Comparison of ENCODE assay signal across 24 cellular contexts in genomic region chr16:88749358-88749757, GRCh38. TPM values are rescaled to one million over a fixed set of nuclear protein-coding genes. Genes with fewer than 3 reads are reported as not detected.
A peak's percentile ranks its signal among the peaks of the same experiment; 100 is the strongest.
DNase-seq lines count a peak whose midpoint lies in the region; ATAC-seq, FAIRE-seq and TF ChIP-seq lines count a peak whose summit lies in the region.
"Had no signal": no experiment of that assay in that cellular context is flagged by ENCODE, and none has a peak within 500 bp of the region (broad histone marks: within the 10 kb centered on the region; RNA-seq: fewer than 3 reads in every experiment).

No MANE protein-coding gene starts in this region.

- TF ChIP-seq CTCF in K562 (IDR thresholded peaks at IDR 0.05 in 2 of 3, conservative IDR thresholded peaks at IDR 0.05 in 1 of 3; ENCODE audit: insufficient read depth in 2 of 3, low read depth in 1 of 3, low read length in 3 of 3), result no peak
- TF ChIP-seq CTCF in sigmoid colon (IDR thresholded peaks at IDR 0.05), result no peak

- intact Hi-C loops in K562 (cut with micrococcal nuclease), result no loop called here
- intact Hi-C loops in sigmoid colon (cut with DNase I), result loop anchor here (10.0 kb wide), 1 partner anchor 465 kb away; the partner anchor contains the start of gene ZNF778

- H3K9ac ChIP-seq in BLaER1 (no peak overlapping the region), K562 (ENCODE audit: insufficient read depth in 1 of 2, low read depth in 2 of 2, low read length in 2 of 2) (no peak overlapping the region), neuronal stem cell (ENCODE audit: low read depth, low read length, poor library complexity) (no peak overlapping the region)

- peak overlapping the region; percentile 96 for H2AK5ac ChIP-seq in neuronal stem cell (ENCODE audit: low read depth, low read length)

- H2BK15ac ChIP-seq in neuronal stem cell (ENCODE audit: low read length), result peak overlapping the region; percentile 75

- peaks cover 6% of the 10 kb centered on the region for H3K9me1 ChIP-seq in K562 (ENCODE audit: control insufficient read depth, insufficient read depth, low read length)

- peaks cover 3% of the 10 kb centered on the region for H3K79me1 ChIP-seq in neuronal stem cell (ENCODE audit: low read depth, low read length)

- 97% methylated on average over 26 of the region's 26 CpGs for WGBS in K562 (ENCODE audit: insufficient coverage, low coverage, missing lambda C conversion rate)
- WGBS in neuronal stem cell (ENCODE audit: extremely low coverage in 2 of 2, insufficient read length in 2 of 2, insufficient replicate concordance in 1 of 2), 2 donors, result no CpG with 5 or more reads among the region's 26 CpGs
- WGBS in sigmoid colon, 2 donors, result 94 to 96% methylated on average over 26 of the region's 26 CpGs

- no peaks in the 10 kb centered on the region for H3K9me3 Mint-ChIP-seq in activated naive CD8-positive, alpha-beta T cell treated with anti-CD3 and anti-CD28 coated beads, Interleukin-2, amount 10 ng/mL, durations not matched to agents 7 days and 5 days
- H3K9me3 Mint-ChIP-seq in activated naive CD8-positive, alpha-beta T cell treated with anti-CD3 and anti-CD28 coated beads for 36 hours, result no peaks in the 10 kb centered on the region
- no peaks in the 10 kb centered on the region for H3K9me3 Mint-ChIP-seq in activated T-cell treated with anti-CD3 and anti-CD28 coated beads, Interleukin-2, amount 50 U/mL, for 24 hours
- H3K9me3 Mint-ChIP-seq: CD4-positive, alpha-beta memory T cell; CD4-positive, CD25-positive, alpha-beta regulatory T cell; CD8-positive, alpha-beta memory T cell had no signal

- H3K4me2 ChIP-seq in BLaER1 (0 out of 2 replicates have a peak overlapping the region, but pooled peaks have one; percentile 5), K562 (ENCODE audit: insufficient read depth, low read length) (no peak overlapping the region), neuronal stem cell (ENCODE audit: insufficient read depth, low read length, poor library complexity, severe bottlenecking) (no peak overlapping the region)
- H3K4me2 ChIP-seq: A549 had no signal

- peak overlapping the region; percentile 93 for H3K23ac ChIP-seq in neuronal stem cell (ENCODE audit: low read depth, low read length, poor library complexity)

- no peak overlapping the region for H4K8ac ChIP-seq in neuronal stem cell (ENCODE audit: low read depth, low read length)

- peaks cover 4% of the 10 kb centered on the region for H3K36me3 Mint-ChIP-seq in activated naive CD8-positive, alpha-beta T cell treated with anti-CD3 and anti-CD28 coated beads, Interleukin-2, amount 10 ng/mL, durations not matched to agents 7 days and 5 days
- H3K36me3 Mint-ChIP-seq in activated naive CD8-positive, alpha-beta T cell treated with anti-CD3 and anti-CD28 coated beads for 36 hours, result no peaks in the 10 kb centered on the region
- peaks cover 29% of the 10 kb centered on the region for H3K36me3 Mint-ChIP-seq in activated T-cell treated with anti-CD3 and anti-CD28 coated beads, Interleukin-2, amount 50 U/mL, for 24 hours (ENCODE audit: low read depth)
- H3K36me3 Mint-ChIP-seq: CD4-positive, CD25-positive, alpha-beta regulatory T cell had no signal

- TF ChIP-seq RAD21 in K562 (CRISPR knock-in tag; conservative IDR thresholded peaks at IDR 0.05 in 1 of 2, IDR thresholded peaks at IDR 0.05 in 1 of 2), result no peak

- no peak for FAIRE-seq in K562 (lab: Jason Lieb, UNC)
- FAIRE-seq: A549, D721Med, G401.6, GM12891, GM19239 had no signal

- no peaks in the 10 kb centered on the region for H3K27me3 Mint-ChIP-seq in activated naive CD8-positive, alpha-beta T cell treated with anti-CD3 and anti-CD28 coated beads, Interleukin-2, amount 10 ng/mL, durations not matched to agents 7 days and 5 days
- H3K27me3 Mint-ChIP-seq in activated naive CD8-positive, alpha-beta T cell treated with anti-CD3 and anti-CD28 coated beads for 36 hours, result no peaks in the 10 kb centered on the region
- no peaks in the 10 kb centered on the region for H3K27me3 Mint-ChIP-seq in activated T-cell treated with anti-CD3 and anti-CD28 coated beads, Interleukin-2, amount 50 U/mL, for 24 hours
- H3K27me3 Mint-ChIP-seq: B cell; CD4-positive, alpha-beta memory T cell; CD4-positive, CD25-positive, alpha-beta regulatory T cell; CD8-positive, alpha-beta memory T cell had no signal

- no peak overlapping the region for H2AFZ ChIP-seq in K562 (ENCODE audit: low read depth, low read length)
- H2AFZ ChIP-seq in neuronal stem cell (ENCODE audit: low read length), result no peak overlapping the region

- H3K27me3 ChIP-seq in BLaER1 (no peaks in the 10 kb centered on the region), K562 (ENCODE audit: control insufficient read depth in 2 of 2, insufficient read depth in 2 of 2, low read length in 2 of 2) (no peaks in the 10 kb centered on the region), neuronal stem cell (ENCODE audit: control insufficient read depth in 3 of 3, insufficient read depth in 3 of 3, low read depth in 1 of 3, low read length in 3 of 3) (no peaks in the 10 kb centered on the region), sigmoid colon (no peaks in the 10 kb centered on the region)

- H4K20me1 ChIP-seq in BLaER1 (peaks cover 95% of the 10 kb centered on the region), K562 (replicated peaks; ENCODE audit: control insufficient read depth, insufficient read depth, low read length) (peaks cover 22% of the 10 kb centered on the region)

- H3K4me3 ChIP-seq in BLaER1 (no peak overlapping the region), K562 (no peak overlapping the region), neuronal stem cell (ENCODE audit: low read length in 2 of 2) (no peak overlapping the region), sigmoid colon (no peak overlapping the region)
- H3K4me3 ChIP-seq: A549 had no signal

- no peak overlapping the region for H2BK12ac ChIP-seq in neuronal stem cell (ENCODE audit: low read length)

- TF ChIP-seq EP300 in K562 (IDR thresholded peaks at IDR 0.05; ENCODE audit: low read length) (no peak), sigmoid colon (IDR thresholded peaks at IDR 0.05) (no peak)

- in situ Hi-C loops in K562 (cut with MboI), result no loop called here

- BruUV-seq in K562 (replicated peaks; lab: Mats Ljungman, UMichigan), result no TSS peak

- H3K9me3 ChIP-seq in BLaER1 (no peaks in the 10 kb centered on the region), K562 (replicated peaks; ENCODE audit: control insufficient read depth, insufficient read depth, low read depth, low read length) (no peaks in the 10 kb centered on the region), neuronal stem cell (replicated peaks in 1 of 2; ENCODE audit: control insufficient read depth in 2 of 2, insufficient read depth in 1 of 2, low read depth in 1 of 2, low read length in 2 of 2) (no peaks in the 10 kb centered on the region), sigmoid colon (no peaks in the 10 kb centered on the region)
- H3K9me3 ChIP-seq: A549 had no signal

- H3K4me1 Mint-ChIP-seq in activated naive CD8-positive, alpha-beta T cell treated with anti-CD3 and anti-CD28 coated beads, Interleukin-2, amount 10 ng/mL, durations not matched to agents 7 days and 5 days, result peaks cover 14% of the 10 kb centered on the region
- peaks cover 9% of the 10 kb centered on the region for H3K4me1 Mint-ChIP-seq in activated naive CD8-positive, alpha-beta T cell treated with anti-CD3 and anti-CD28 coated beads for 36 hours
- peaks cover 24% of the 10 kb centered on the region for H3K4me1 Mint-ChIP-seq in activated T-cell treated with anti-CD3 and anti-CD28 coated beads, Interleukin-2, amount 50 U/mL, for 24 hours (ENCODE audit: low read depth)

- H3K4me3 Mint-ChIP-seq in activated naive CD8-positive, alpha-beta T cell treated with anti-CD3 and anti-CD28 coated beads, Interleukin-2, amount 10 ng/mL, durations not matched to agents 7 days and 5 days, result no peak overlapping the region
- no peak overlapping the region for H3K4me3 Mint-ChIP-seq in activated naive CD8-positive, alpha-beta T cell treated with anti-CD3 and anti-CD28 coated beads for 36 hours
- H3K4me3 Mint-ChIP-seq in activated T-cell treated with anti-CD3 and anti-CD28 coated beads, Interleukin-2, amount 50 U/mL, for 24 hours, result no peak overlapping the region
- H3K4me3 Mint-ChIP-seq: B cell; CD14-positive monocyte; CD4-positive, alpha-beta memory T cell; CD4-positive, CD25-positive, alpha-beta regulatory T cell had no signal

- DNase-seq in activated naive CD8-positive, alpha-beta T cell treated with anti-CD3 and anti-CD28 coated beads, Interleukin-2, amount 10 ng/mL, durations not matched to agents 7 days and 5 days, result no peak
- DNase-seq in activated naive CD8-positive, alpha-beta T cell treated with anti-CD3 and anti-CD28 coated beads for 36 hours, result no peak
- DNase-seq in K562 (ENCODE audit: extremely low read depth in 1 of 4, low spot score in 3 of 4) (no peak), neuronal stem cell (ENCODE audit: low spot score) (no peak), sigmoid colon (no peak)
- DNase-seq in activated T-cell treated with anti-CD3 and anti-CD28 coated beads, Interleukin-2, amount 50 U/mL, for 24 hours, result no peak
- DNase-seq: AML-193; C1 segment of cervical spinal cord; CD4-positive, CD25-positive, alpha-beta regulatory T cell; CD8-positive, alpha-beta memory T cell; COR-L47; DMS79 treated with DMSO at 0.1 percent for 48 hours; GF-D8 had no signal

- no peak for TF ChIP-seq POLR2A in K562 (conservative IDR thresholded peaks at IDR 0.05)
- no peak for TF ChIP-seq POLR2A in sigmoid colon (IDR thresholded peaks at IDR 0.05)

- CTCF ChIA-PET in K562 (lab: Yijun Ruan, JAX; ENCODE audit: low intra/inter-chr PET ratio), result interaction anchor here (0.7 kb wide), 1 partner anchor 418 kb away, joined by 3 read pairs; no protein-coding TSS in a partner anchor

- no peak overlapping the region for H3K4ac ChIP-seq in neuronal stem cell (ENCODE audit: low read length)

- H2BK120ac ChIP-seq in neuronal stem cell (ENCODE audit: low read depth, low read length), result no peak overlapping the region

- no peak overlapping the region for H2BK5ac ChIP-seq in neuronal stem cell (ENCODE audit: low read length)

- H3K4me1 ChIP-seq in BLaER1, result peaks cover 89% of the 10 kb centered on the region
- H3K4me1 ChIP-seq in K562 (replicated peaks in 1 of 2; ENCODE audit: control insufficient read depth in 2 of 2, insufficient read depth in 2 of 2, low read length in 2 of 2), result peaks cover 0 to 80% of the 10 kb centered on the region in 2 experiments; a peak in 2 of 5 replicates
- H3K4me1 ChIP-seq in neuronal stem cell (ENCODE audit: control insufficient read depth in 2 of 2, insufficient read depth in 1 of 2, low read depth in 1 of 2, low read length in 2 of 2), result peaks cover 4 to 11% of the 10 kb centered on the region in 2 donors
- H3K4me1 ChIP-seq in sigmoid colon, result peaks cover 0 to 63% (median 62%) of the 10 kb centered on the region in 4 donors
- H3K4me1 ChIP-seq: A549 had no signal

- peak overlapping the region; percentile 64 for H3K18ac ChIP-seq in neuronal stem cell (ENCODE audit: low read length)

- H3K79me2 ChIP-seq in K562 (ENCODE audit: control insufficient read depth, insufficient read depth, low read length), result peaks cover 71% of the 10 kb centered on the region

- ATAC-seq in activated naive CD8-positive, alpha-beta T cell treated with anti-CD3 and anti-CD28 coated beads, Interleukin-2, amount 10 ng/mL, durations not matched to agents 7 days and 5 days (ENCODE audit: low read depth), result no peak
- ATAC-seq in K562 (no peak), HG02571 (IDR thresholded peaks at IDR 0.05; ENCODE audit: unreplicated experiment) (no peak)
- ATAC-seq: A549 had no signal

- peak overlapping the region; percentile 98 for H3K14ac ChIP-seq in neuronal stem cell (ENCODE audit: low read length)

- no peak overlapping the region for H4K91ac ChIP-seq in neuronal stem cell (ENCODE audit: low read depth, low read length, poor library complexity)

- POLR2A ChIA-PET in activated naive CD8-positive, alpha-beta T cell treated with anti-CD3 and anti-CD28 coated beads, Interleukin-2, amount 10 ng/mL, durations not matched to agents 7 days and 5 days (lab: Charles Lee), result interaction anchor here (0.7 kb wide), 1 partner anchor 63 kb away, joined by 3 read pairs; no protein-coding TSS in a partner anchor
- POLR2A ChIA-PET in K562 (lab: Yijun Ruan, JAX), result interaction anchor here (0.8 to 2.2 kb wide), 3 partner anchors 9 to 34 kb away, joined by 3 to 5 read pairs (median 4); no protein-coding TSS in a partner anchor

- H3K27ac Mint-ChIP-seq in activated naive CD8-positive, alpha-beta T cell treated with anti-CD3 and anti-CD28 coated beads, Interleukin-2, amount 10 ng/mL, durations not matched to agents 7 days and 5 days, result peak overlapping the region; percentile 12
- H3K27ac Mint-ChIP-seq in activated naive CD8-positive, alpha-beta T cell treated with anti-CD3 and anti-CD28 coated beads for 36 hours, result no peak overlapping the region
- H3K27ac Mint-ChIP-seq in activated T-cell treated with anti-CD3 and anti-CD28 coated beads, Interleukin-2, amount 50 U/mL, for 24 hours, result no peak overlapping the region
- H3K27ac Mint-ChIP-seq: B cell; CD4-positive, CD25-positive, alpha-beta regulatory T cell had no signal

- no peak overlapping the region for H3K27ac ChIP-seq in BLaER1
- H3K27ac ChIP-seq in K562 (ENCODE audit: extremely low read depth, low read depth, low read length), result no peak overlapping the region; the same call in 2 of the 3 replicates
- no peak overlapping the region for H3K27ac ChIP-seq in neuronal stem cell (replicated peaks; ENCODE audit: low read length)
- H3K27ac ChIP-seq in sigmoid colon, result peak overlapping the region in 1 of 4 donors; percentile 6
- H3K27ac ChIP-seq: 22Rv1, A549 had no signal

- H3K36me3 ChIP-seq in BLaER1, result peaks cover 44% of the 10 kb centered on the region
- peaks cover 80% of the 10 kb centered on the region; the same call in 2 of the 3 replicates for H3K36me3 ChIP-seq in K562 (ENCODE audit: control insufficient read depth, insufficient read depth, low read length)
- H3K36me3 ChIP-seq in neuronal stem cell (replicated peaks in 1 of 2; ENCODE audit: control insufficient read depth in 2 of 2, insufficient read depth in 2 of 2, low read length in 2 of 2), result no peaks in the 10 kb centered on the region
- peaks cover 0 to 20% (median 3%) of the 10 kb centered on the region in 4 donors for H3K36me3 ChIP-seq in sigmoid colon

RNA-seq across cellular contexts. Expression of gene PIEZO1, which starts 35.7 kb away (rescaled TPM):
- 100 to 1,000 TPM; 206 to 220 TPM for total RNA-seq in activated naive CD8-positive, alpha-beta T cell treated with anti-CD3 and anti-CD28 coated beads, Interleukin-2, amount 10 ng/mL, durations not matched to agents 7 days and 5 days
- total RNA-seq in activated naive CD8-positive, alpha-beta T cell treated with anti-CD3 and anti-CD28 coated beads for 36 hours, result 10 to 100 TPM; 86.7 to 87.0 TPM
- total RNA-seq in K562 (2011; cell fraction: chromatin; rRNA removed; ENCODE audit: low replicate concordance), result 759 and 2,233 TPM in 2 replicates
- 1,565 and 1,591 TPM in 2 replicates for total RNA-seq in K562 (2011; cell fraction: nucleolus; rRNA removed)
- 1,027 and 1,219 TPM in 2 replicates for total RNA-seq in K562 (2011; cell fraction: nucleoplasm; rRNA removed)
- total RNA-seq in K562 (2014; rRNA removed) (213 and 305 TPM in 2 replicates), K562 (2014; rRNA removed; fragmentation: Illumina TruSeq; extraction: Trizol) (44.5 and 45.2 TPM in 2 replicates), K562 (2015; rRNA removed; fragmentation: Illumina TruSeq; extraction: Trizol) (97.9 and 113 TPM in 2 replicates), K562 (2021) (354 and 432 TPM in 2 replicates), sigmoid colon (100 to 1,000 TPM in 3 of 4 donors, 10 to 100 TPM in 1; 97.4 to 242 (median 158) TPM)
- polyA plus RNA-seq in K562 (2011; rRNA removed) (131 and 170 TPM in 2 replicates), K562 (2014; fragmentation: Illumina TruSeq; extraction: Trizol) (146 and 201 TPM in 2 replicates), K562 (2014; fragmentation: Nextera tagmentation; extraction: Ambion mirVana) (1 to 10 TPM; 3.6 to 9.6 TPM), K562 (2014; rRNA removed) (319 and 383 TPM in 2 replicates), sigmoid colon (100 to 1,000 TPM in 1 of 3 donors, 10 to 100 TPM in 2; 18.0 to 169 (median 29.4) TPM)
- polyA plus RNA-seq in K562 (2011; cell fraction: cytosol; rRNA removed), result 143 and 281 TPM in 2 replicates
- 1,334 and 2,777 TPM in 2 replicates for polyA plus RNA-seq in K562 (2011; cell fraction: nucleus; rRNA removed)
- 266 and 440 TPM in 2 replicates for polyA plus RNA-seq in K562 (2012)
- 56.6 and 97.2 TPM in 2 replicates for polyA minus RNA-seq in K562 (2011; rRNA and poly(A)+ RNA removed)
- polyA minus RNA-seq in K562 (2011; cell fraction: cytosol; rRNA and poly(A)+ RNA removed), result 155 and 200 TPM in 2 replicates
- polyA minus RNA-seq in K562 (2011; cell fraction: nucleus; rRNA and poly(A)+ RNA removed), result 321 and 450 TPM in 2 replicates
- polyA plus RNA-seq in neuronal stem cell (2013, experiment 1 of 2), result 8.0 TPM
- polyA plus RNA-seq in neuronal stem cell (2013, experiment 2 of 2), result 9.2 TPM

RNA-seq across cellular contexts. Expression of gene CTU2, which starts 43.1 kb away (rescaled TPM):
- 10 to 100 TPM; 22.8 to 25.7 TPM for total RNA-seq in activated naive CD8-positive, alpha-beta T cell treated with anti-CD3 and anti-CD28 coated beads, Interleukin-2, amount 10 ng/mL, durations not matched to agents 7 days and 5 days
- total RNA-seq in activated naive CD8-positive, alpha-beta T cell treated with anti-CD3 and anti-CD28 coated beads for 36 hours, result 10 to 100 TPM; 59.7 to 62.7 TPM
- total RNA-seq in K562 (2011; cell fraction: chromatin; rRNA removed; ENCODE audit: low replicate concordance), result 45.3 and 159 TPM in 2 replicates
- total RNA-seq in K562 (2011; cell fraction: nucleolus; rRNA removed), result 114 and 148 TPM in 2 replicates
- 48.7 and 66.7 TPM in 2 replicates for total RNA-seq in K562 (2011; cell fraction: nucleoplasm; rRNA removed)
- 55.4 and 68.9 TPM in 2 replicates for total RNA-seq in K562 (2014; rRNA removed)
- total RNA-seq in K562 (2014; rRNA removed; fragmentation: Illumina TruSeq; extraction: Trizol), result 7.2 and 11.9 TPM in 2 replicates
- total RNA-seq in K562 (2015; rRNA removed; fragmentation: Illumina TruSeq; extraction: Trizol), result 41.1 and 49.2 TPM in 2 replicates
- total RNA-seq in K562 (2021), result 105 and 106 TPM in 2 replicates
- 23.2 and 30.1 TPM in 2 replicates for polyA plus RNA-seq in K562 (2011; rRNA removed)
- 40.2 and 96.8 TPM in 2 replicates for polyA plus RNA-seq in K562 (2011; cell fraction: cytosol; rRNA removed)
- 102 and 136 TPM in 2 replicates for polyA plus RNA-seq in K562 (2011; cell fraction: nucleus; rRNA removed)
- polyA plus RNA-seq in K562 (2012), result 34.1 and 51.7 TPM in 2 replicates
- 17.7 and 46.9 TPM in 2 replicates for polyA plus RNA-seq in K562 (2014; fragmentation: Illumina TruSeq; extraction: Trizol)
- polyA plus RNA-seq in K562 (2014; fragmentation: Nextera tagmentation; extraction: Ambion mirVana), result 1 to 10 TPM; 1.3 to 3.0 TPM
- 63.4 and 76.6 TPM in 2 replicates for polyA plus RNA-seq in K562 (2014; rRNA removed)
- 9.4 and 14.4 TPM in 2 replicates for polyA minus RNA-seq in K562 (2011; rRNA and poly(A)+ RNA removed)
- 48.0 and 51.1 TPM in 2 replicates for polyA minus RNA-seq in K562 (2011; cell fraction: cytosol; rRNA and poly(A)+ RNA removed)
- 40.7 and 44.1 TPM in 2 replicates for polyA minus RNA-seq in K562 (2011; cell fraction: nucleus; rRNA and poly(A)+ RNA removed)
- 25.8 TPM for polyA plus RNA-seq in neuronal stem cell (2013, experiment 1 of 2)
- polyA plus RNA-seq in neuronal stem cell (2013, experiment 2 of 2), result 28.0 TPM
- 10 to 100 TPM in 3 of 4 donors, 1 to 10 TPM in 1; 6.1 to 11.7 (median 10.7) TPM for total RNA-seq in sigmoid colon
- polyA plus RNA-seq in sigmoid colon, result 10 to 100 TPM in 1 of 3 donors, 1 to 10 TPM in 2; 8.4 to 16.3 (median 9.2) TPM

RNA-seq across cellular contexts. Expression of gene RNF166, which starts 43.1 kb away (rescaled TPM):
- total RNA-seq in activated naive CD8-positive, alpha-beta T cell treated with anti-CD3 and anti-CD28 coated beads, Interleukin-2, amount 10 ng/mL, durations not matched to agents 7 days and 5 days, result 100 to 1,000 TPM; 227 to 229 TPM
- total RNA-seq in activated naive CD8-positive, alpha-beta T cell treated with anti-CD3 and anti-CD28 coated beads for 36 hours, result 10 to 100 TPM; 58.7 to 59.0 TPM
- 58.8 and 182 TPM in 2 replicates for total RNA-seq in K562 (2011; cell fraction: chromatin; rRNA removed; ENCODE audit: low replicate concordance)
- 89.5 and 92.7 TPM in 2 replicates for total RNA-seq in K562 (2011; cell fraction: nucleolus; rRNA removed)
- 60.1 and 64.4 TPM in 2 replicates for total RNA-seq in K562 (2011; cell fraction: nucleoplasm; rRNA removed)
- total RNA-seq in K562 (2014; rRNA removed) (46.9 and 61.6 TPM in 2 replicates), K562 (2014; rRNA removed; fragmentation: Illumina TruSeq; extraction: Trizol) (6.1 and 7.3 TPM in 2 replicates), K562 (2015; rRNA removed; fragmentation: Illumina TruSeq; extraction: Trizol) (19.5 and 22.3 TPM in 2 replicates), K562 (2021) (60.3 and 61.2 TPM in 2 replicates), sigmoid colon (10 to 100 TPM; 16.0 to 21.4 (median 17.9) TPM)
- polyA plus RNA-seq in K562 (2011; rRNA removed) (26.5 and 37.4 TPM in 2 replicates), K562 (2014; fragmentation: Illumina TruSeq; extraction: Trizol) (12.7 and 27.9 TPM in 2 replicates), K562 (2014; fragmentation: Nextera tagmentation; extraction: Ambion mirVana) (under 1 TPM; 0.56 to 0.96 TPM), K562 (2014; rRNA removed) (59.4 and 65.6 TPM in 2 replicates), sigmoid colon (10 to 100 TPM in 1 of 3 donors, 1 to 10 TPM in 2; 5.4 to 34.8 (median 6.2) TPM)
- polyA plus RNA-seq in K562 (2011; cell fraction: cytosol; rRNA removed), result 37.8 and 90.9 TPM in 2 replicates
- 118 and 185 TPM in 2 replicates for polyA plus RNA-seq in K562 (2011; cell fraction: nucleus; rRNA removed)
- 23.8 and 39.8 TPM in 2 replicates for polyA plus RNA-seq in K562 (2012)
- 7.0 and 12.0 TPM in 2 replicates for polyA minus RNA-seq in K562 (2011; rRNA and poly(A)+ RNA removed)
- polyA minus RNA-seq in K562 (2011; cell fraction: cytosol; rRNA and poly(A)+ RNA removed), result 41.2 and 44.5 TPM in 2 replicates
- polyA minus RNA-seq in K562 (2011; cell fraction: nucleus; rRNA and poly(A)+ RNA removed), result 33.4 and 39.2 TPM in 2 replicates
- 20.4 TPM for polyA plus RNA-seq in neuronal stem cell (2013, experiment 1 of 2)
- polyA plus RNA-seq in neuronal stem cell (2013, experiment 2 of 2), result 19.1 TPM

RNA-seq across cellular contexts. Expression of gene CDT1, which starts 54.2 kb away (rescaled TPM):
- 100 to 1,000 TPM; 135 to 140 TPM for total RNA-seq in activated naive CD8-positive, alpha-beta T cell treated with anti-CD3 and anti-CD28 coated beads, Interleukin-2, amount 10 ng/mL, durations not matched to agents 7 days and 5 days
- total RNA-seq in activated naive CD8-positive, alpha-beta T cell treated with anti-CD3 and anti-CD28 coated beads for 36 hours, result 100 to 1,000 TPM; 156 to 158 TPM
- total RNA-seq in K562 (2011; cell fraction: chromatin; rRNA removed; ENCODE audit: low replicate concordance), result 14.1 and 55.6 TPM in 2 replicates
- 67.5 and 87.8 TPM in 2 replicates for total RNA-seq in K562 (2011; cell fraction: nucleolus; rRNA removed)
- 29.4 and 38.8 TPM in 2 replicates for total RNA-seq in K562 (2011; cell fraction: nucleoplasm; rRNA removed)
- total RNA-seq in K562 (2014; rRNA removed), result 114 and 119 TPM in 2 replicates
- 3.4 and 4.4 TPM in 2 replicates for total RNA-seq in K562 (2014; rRNA removed; fragmentation: Illumina TruSeq; extraction: Trizol)
- 14.4 and 17.9 TPM in 2 replicates for total RNA-seq in K562 (2015; rRNA removed; fragmentation: Illumina TruSeq; extraction: Trizol)
- 173 and 178 TPM in 2 replicates for total RNA-seq in K562 (2021)
- 14.2 and 29.4 TPM in 2 replicates for polyA plus RNA-seq in K562 (2011; rRNA removed)
- polyA plus RNA-seq in K562 (2011; cell fraction: cytosol; rRNA removed), result 48.5 and 101 TPM in 2 replicates
- 38.4 and 58.3 TPM in 2 replicates for polyA plus RNA-seq in K562 (2011; cell fraction: nucleus; rRNA removed)
- 68.4 and 200 TPM in 2 replicates for polyA plus RNA-seq in K562 (2012)
- polyA plus RNA-seq in K562 (2014; fragmentation: Illumina TruSeq; extraction: Trizol), result 9.3 and 47.1 TPM in 2 replicates
- polyA plus RNA-seq in K562 (2014; fragmentation: Nextera tagmentation; extraction: Ambion mirVana), result 1 to 10 TPM in 1 of 2 experiments, under 1 TPM in 1; 0.92 to 1.6 TPM
- 53.6 and 65.8 TPM in 2 replicates for polyA plus RNA-seq in K562 (2014; rRNA removed)
- polyA minus RNA-seq in K562 (2011; rRNA and poly(A)+ RNA removed), result 9.8 and 10.4 TPM in 2 replicates
- polyA minus RNA-seq in K562 (2011; cell fraction: cytosol; rRNA and poly(A)+ RNA removed), result 102 and 178 TPM in 2 replicates
- 25.2 and 25.9 TPM in 2 replicates for polyA minus RNA-seq in K562 (2011; cell fraction: nucleus; rRNA and poly(A)+ RNA removed)
- 40.6 TPM for polyA plus RNA-seq in neuronal stem cell (2013, experiment 1 of 2)
- polyA plus RNA-seq in neuronal stem cell (2013, experiment 2 of 2), result 40.0 TPM
- total RNA-seq in sigmoid colon, result 1 to 10 TPM in 1 of 4 donors, under 1 TPM in 2, not detected in 1; 0.71 to 3.0 (median 0.81) TPM
- 10 to 100 TPM in 1 of 3 donors, 1 to 10 TPM in 2; 3.6 to 17.4 (median 6.9) TPM for polyA plus RNA-seq in sigmoid colon
